Comparison of ENCODE assay signal across 9 cellular contexts in genomic region chr20:642398-643174, GRCh38. TPM values are rescaled to one million over a fixed set of nuclear protein-coding genes. Genes with fewer than 3 reads are reported as not detected.
DNase-seq lines count a peak whose midpoint lies in the region; ATAC-seq and TF ChIP-seq lines count a peak whose summit lies in the region.
"Had no signal": no experiment of that assay in that cellular context is flagged by ENCODE, and none has a peak within 500 bp of the region (broad histone marks: within the 10 kb centered on the region; RNA-seq: fewer than 3 reads in every experiment).

No MANE protein-coding gene starts in this region.

- H3K27me3 ChIP-seq in lower lobe of right lung (ENCODE audit: low read depth) (no peaks in the 10 kb centered on the region), testis (no peaks in the 10 kb centered on the region)

- TF ChIP-seq POLR2A in testis (IDR thresholded peaks at IDR 0.05) = no peak

- H3K27ac ChIP-seq in lower lobe of right lung (no peak overlapping the region), testis (no peak overlapping the region)

- intact Hi-C loops in lower lobe of right lung (cut with DNase I) = no loop called here
- intact Hi-C loops in testis (cut with DNase I; ENCODE audit: low total_unique reads) = no loop called here

- 5 to 24% methylated on average over 7 to 50 of the region's 57 CpGs for WGBS in testis, 2 donors

- DNase-seq in NCI-H146 (lab: John Stamatoyannopoulos, UW) = peak; percentile 44
- no peak for DNase-seq in NCI-H146 treated with DMSO at 0.1 percent for 48 hours (lab: John Stamatoyannopoulos, UW; ENCODE audit: unreplicated experiment)
- DNase-seq in dermis blood vessel endothelial cell = peak; percentile 40
- no peak for DNase-seq in lower lobe of right lung
- peak; percentile 32 for DNase-seq in testis
- no peak for DNase-seq in NOMO-1 treated with DMSO at 0.1 percent for 48 hours (lab: John Stamatoyannopoulos, UW; ENCODE audit: unreplicated experiment)
- DNase-seq in NCI-H510A (lab: John Stamatoyannopoulos, UW) = no peak
- DNase-seq in stimulated activated naive CD8-positive, alpha-beta T cell treated with anti-CD3 and anti-CD28 coated beads, Interleukin-15, Interleukin-2, amounts not matched to agents 100 U/mL and 50 U/mL, for 24 hours = no peak
- DNase-seq: PC-3 had no signal

- H3K36me3 ChIP-seq in lower lobe of right lung = peaks cover 11% of the 10 kb centered on the region
- no peaks in the 10 kb centered on the region for H3K36me3 ChIP-seq in testis (ENCODE audit: low read depth, missing control alignments)

- H3K9me3 ChIP-seq in lower lobe of right lung = no peaks in the 10 kb centered on the region
- H3K9me3 ChIP-seq in testis = no peaks in the 10 kb centered on the region

- TF ChIP-seq CTCF in lower lobe of right lung (IDR thresholded peaks at IDR 0.05) = no peak
- no peak for TF ChIP-seq CTCF in testis (IDR thresholded peaks at IDR 0.05)

- peak overlapping the region; percentile 45 for H3K4me3 ChIP-seq in lower lobe of right lung
- peak overlapping the region; percentile 40 to 48 for H3K4me3 ChIP-seq in testis

- H3K4me1 ChIP-seq in lower lobe of right lung = peaks cover 18% of the 10 kb centered on the region
- H3K4me1 ChIP-seq in testis = peaks cover 4% of the 10 kb centered on the region

- ATAC-seq in lower lobe of right lung = peak in 1 of 2 donors; percentile 9
- no peak for ATAC-seq in stimulated activated naive CD8-positive, alpha-beta T cell treated with anti-CD3 and anti-CD28 coated beads, Interleukin-15, Interleukin-2, amounts not matched to agents 100 U/mL and 50 U/mL, for 24 hours
- ATAC-seq: PC-3 had no signal

RNA-seq across cellular contexts. Expression of gene SRXN1, which starts 10.4 kb away (rescaled TPM):
- total RNA-seq in dermis blood vessel endothelial cell (30.3 and 38.6 TPM in 2 replicates), lower lobe of right lung (32.0 TPM), testis (10 to 100 TPM; 26.9 to 29.8 TPM)
- polyA plus RNA-seq in testis (ENCODE audit: insufficient read depth, low read depth, low replicate concordance) = 20.6 TPM

RNA-seq across cellular contexts. Expression of gene TCF15, which starts 32.5 kb away (rescaled TPM):
- total RNA-seq in dermis blood vessel endothelial cell (2.0 and 2.7 TPM in 2 replicates), lower lobe of right lung (0.65 TPM), testis (1 to 10 TPM; 2.7 to 3.7 TPM)
- 2.0 TPM for polyA plus RNA-seq in testis (ENCODE audit: insufficient read depth, low read depth, low replicate concordance)

RNA-seq across cellular contexts. Expression of gene SCRT2, which starts 33.0 kb away (rescaled TPM):
- total RNA-seq in dermis blood vessel endothelial cell (not detected in 2 replicates), lower lobe of right lung (not detected), testis (under 1 TPM; 0.19 to 0.39 TPM)
- 0.13 TPM for polyA plus RNA-seq in testis (ENCODE audit: insufficient read depth, low read depth, low replicate concordance)
- total RNA-seq: PC-3 had no signal

Comparison
In these comparisons a context has a peak if more than half of its experiments do, and no peak if none do; other contexts are left out.
1. DNase-seq: peak in NCI-H146 (single experiment), dermis blood vessel endothelial cell (single experiment) and testis (single experiment); none in NCI-H146 treated with DMSO at 0.1 percent for 48 hours (single experiment), lower lobe of right lung (single experiment), NOMO-1 treated with DMSO at 0.1 percent for 48 hours (single experiment), NCI-H510A (single experiment) and stimulated activated naive CD8-positive, alpha-beta T cell treated with anti-CD3 and anti-CD28 coated beads, Interleukin-15, Interleukin-2, amounts not matched to agents 100 U/mL and 50 U/mL, for 24 hours (single experiment).